ENCODE assay signal across 30 cellular contexts in the genomic region with DNA sequence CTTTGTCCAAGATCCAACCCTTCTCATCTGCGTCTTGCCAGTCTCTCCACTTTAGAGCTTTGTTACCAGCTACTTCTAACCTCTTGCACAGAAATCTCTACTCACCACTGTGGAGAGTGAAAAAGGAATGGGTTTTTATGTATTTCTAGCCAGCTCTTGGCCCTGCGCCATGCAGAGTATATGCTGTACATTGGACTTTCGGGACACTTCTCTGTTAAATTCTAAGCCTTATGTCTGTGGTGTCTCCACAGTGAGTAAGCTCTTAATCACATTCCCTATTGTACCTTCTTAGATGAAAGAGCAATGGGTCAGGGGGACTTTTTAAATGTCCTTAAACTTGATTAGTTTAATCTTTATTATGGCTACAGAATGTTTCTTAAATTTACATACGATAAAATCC.
DNase-seq lines count a peak whose midpoint lies in the region; ATAC-seq and TF ChIP-seq lines count a peak whose summit lies in the region.
"Had no signal": no experiment of that assay in that cellular context is flagged by ENCODE, and none has a peak within 500 bp of the region (broad histone marks: within the 10 kb centered on the region; RNA-seq: fewer than 3 reads in every experiment).

No MANE protein-coding gene starts in this region.

- H3K9me3 ChIP-seq in DND-41 (ENCODE audit: insufficient read depth, low read length, severe bottlenecking), result no peaks in the 10 kb centered on the region
- no peaks in the 10 kb centered on the region for H3K9me3 ChIP-seq in neural cell (ENCODE audit: low read length)
- H3K9me3 ChIP-seq: A549, pancreas, Peyer's patch, vagina had no signal

- no peaks in the 10 kb centered on the region for H3K36me3 Mint-ChIP-seq in activated naive CD4-positive, alpha-beta T cell treated with anti-CD3 and anti-CD28 coated beads, Interleukin-2, amount 50 U/mL, for 72 hours
- H3K36me3 Mint-ChIP-seq in stimulated activated effector memory CD8-positive, alpha-beta T cell treated with anti-CD3 and anti-CD28 coated beads, Interleukin-12 subunit alpha, Interleukin-12 subunit beta, amount 100 ng/mL, for 72 hours, result no peaks in the 10 kb centered on the region
- H3K36me3 Mint-ChIP-seq: activated CD4-positive, alpha-beta memory T cell treated with anti-CD3 and anti-CD28 coated beads for 36 hours; activated naive CD4-positive, alpha-beta T cell treated with anti-CD3 and anti-CD28 coated beads, Interleukin-2, amount 10 ng/mL, durations not matched to agents 7 days and 5 days; CD4-positive, CD25-positive, alpha-beta regulatory T cell; naive thymus-derived CD8-positive, alpha-beta T cell had no signal

- no peak for DNase-seq in DND-41
- peak; percentile 54 for DNase-seq in NCI-H82 treated with DMSO at 0.1 percent for 48 hours (lab: John Stamatoyannopoulos, UW; ENCODE audit: unreplicated experiment)
- DNase-seq in epithelial cell of prostate (ENCODE audit: low read depth, low spot score), result no peak
- no peak for DNase-seq in activated naive CD4-positive, alpha-beta T cell treated with anti-CD3 and anti-CD28 coated beads, Interleukin-2, amount 50 U/mL, for 72 hours (ENCODE audit: low spot score in 2 of 2)
- no peak for DNase-seq in stimulated activated effector memory CD8-positive, alpha-beta T cell treated with anti-CD3 and anti-CD28 coated beads, Interleukin-12 subunit alpha, Interleukin-12 subunit beta, amount 100 ng/mL, for 72 hours (ENCODE audit: low spot score in 2 of 2)
- DNase-seq: activated CD4-positive, alpha-beta memory T cell treated with anti-CD3 and anti-CD28 coated beads for 36 hours; activated CD4-positive, alpha-beta T cell treated with anti-CD3 and anti-CD28 coated beads for 1 hour; activated CD8-positive, alpha-beta memory T cell treated with anti-CD3 and anti-CD28 coated beads, Interleukin-2, amount 50 U/mL, for 48 hours; activated naive CD4-positive, alpha-beta T cell treated with anti-CD3 and anti-CD28 coated beads, Interleukin-2, amount 10 ng/mL, durations not matched to agents 7 days and 5 days; AML-193; CD4-positive, CD25-positive, alpha-beta regulatory T cell; effector CD4-positive, alpha-beta T cell; left ventricle myocardium superior; MV-4-11; naive thymus-derived CD8-positive, alpha-beta T cell; NCI-H1436; NCI-H2081; NCI-H226; NCI-H526 treated with DMSO at 0.1 percent for 48 hours; pancreas; retina; SHP77 treated with DMSO at 0.1 percent for 48 hours had no signal

- no peaks in the 10 kb centered on the region for H3K79me2 ChIP-seq in DND-41 (ENCODE audit: insufficient read depth, low read length)
- peaks cover 33% of the 10 kb centered on the region for H3K79me2 ChIP-seq in neural cell (replicated peaks; ENCODE audit: insufficient read depth, low read length)

- no peak for TF ChIP-seq RAD21 in neural cell (conservative IDR thresholded peaks at IDR 0.05)

- peaks cover 64% of the 10 kb centered on the region for H3K27me3 ChIP-seq in DND-41 (ENCODE audit: insufficient read depth, low read length, poor library complexity)
- H3K27me3 ChIP-seq in neural cell (ENCODE audit: insufficient read depth, low read depth, low read length), result no peaks in the 10 kb centered on the region
- H3K27me3 ChIP-seq: Peyer's patch, vagina had no signal

- H3K9me2 ChIP-seq in neural cell (ENCODE audit: insufficient read depth, low read length), result no peaks in the 10 kb centered on the region

- no peak overlapping the region for H3K4me3 Mint-ChIP-seq in stimulated activated effector memory CD8-positive, alpha-beta T cell treated with anti-CD3 and anti-CD28 coated beads, Interleukin-12 subunit alpha, Interleukin-12 subunit beta, amount 100 ng/mL, for 72 hours
- H3K4me3 Mint-ChIP-seq: activated CD4-positive, alpha-beta memory T cell treated with anti-CD3 and anti-CD28 coated beads for 36 hours; activated naive CD4-positive, alpha-beta T cell treated with anti-CD3 and anti-CD28 coated beads, Interleukin-2, amount 10 ng/mL, durations not matched to agents 7 days and 5 days; CD4-positive, CD25-positive, alpha-beta regulatory T cell; naive thymus-derived CD8-positive, alpha-beta T cell; stimulated activated naive CD8-positive, alpha-beta T cell treated with anti-CD3 and anti-CD28 coated beads, Interleukin-15, Interleukin-2, amounts not matched to agents 100 ng/mL and 50 ng/mL, for 24 hours had no signal

- H3K27ac ChIP-seq in DND-41 (ENCODE audit: low read length) (no peak overlapping the region), epithelial cell of prostate (peak overlapping the region; percentile 75), neural cell (ENCODE audit: low read length) (peak overlapping the region; percentile 95)
- H3K27ac ChIP-seq: A549, pancreas, skin epidermis, vagina had no signal

- H3F3A ChIP-seq in neural cell (ENCODE audit: insufficient read depth, low read length, poor library complexity, severe bottlenecking), result no peaks in the 10 kb centered on the region

- no peak overlapping the region for H3K4me3 ChIP-seq in DND-41 (ENCODE audit: low read depth in 1 of 2, low read length in 2 of 2)
- no peak overlapping the region for H3K4me3 ChIP-seq in neural cell (ENCODE audit: low read length)
- H3K4me3 ChIP-seq: A549, pancreas, Peyer's patch, skin epidermis, vagina had no signal

- no peak for TF ChIP-seq CTCF in DND-41 (IDR thresholded peaks at IDR 0.05; ENCODE audit: borderline replicate concordance, extremely low read depth, low read length, poor library complexity, severe bottlenecking)
- no peak for TF ChIP-seq CTCF in neural cell (IDR thresholded peaks at IDR 0.05; ENCODE audit: poor library complexity, severe bottlenecking)

- H4K20me1 ChIP-seq in DND-41 (ENCODE audit: insufficient read depth, low read length) (no peaks in the 10 kb centered on the region), neural cell (ENCODE audit: insufficient read depth) (no peaks in the 10 kb centered on the region)

- no peak for TF ChIP-seq EP300 in neural cell (conservative IDR thresholded peaks at IDR 0.05; ENCODE audit: poor library complexity, severe bottlenecking)

- no peak overlapping the region for H3K27ac Mint-ChIP-seq in activated naive CD4-positive, alpha-beta T cell treated with anti-CD3 and anti-CD28 coated beads, Interleukin-2, amount 50 U/mL, for 72 hours
- H3K27ac Mint-ChIP-seq in stimulated activated effector memory CD8-positive, alpha-beta T cell treated with anti-CD3 and anti-CD28 coated beads, Interleukin-12 subunit alpha, Interleukin-12 subunit beta, amount 100 ng/mL, for 72 hours, result no peak overlapping the region
- H3K27ac Mint-ChIP-seq: activated CD4-positive, alpha-beta memory T cell treated with anti-CD3 and anti-CD28 coated beads for 36 hours; activated naive CD4-positive, alpha-beta T cell treated with anti-CD3 and anti-CD28 coated beads, Interleukin-2, amount 10 ng/mL, durations not matched to agents 7 days and 5 days; CD4-positive, CD25-positive, alpha-beta regulatory T cell; naive thymus-derived CD8-positive, alpha-beta T cell; stimulated activated naive CD8-positive, alpha-beta T cell treated with anti-CD3 and anti-CD28 coated beads, Interleukin-15, Interleukin-2, amounts not matched to agents 100 ng/mL and 50 ng/mL, for 24 hours had no signal

- no peak for ATAC-seq in DND-41 (ENCODE audit: insufficient read depth, low read depth)
- ATAC-seq in activated naive CD4-positive, alpha-beta T cell treated with anti-CD3 and anti-CD28 coated beads, Interleukin-2, amount 50 U/mL, for 72 hours, result no peak
- ATAC-seq in GM21737 (IDR thresholded peaks at IDR 0.05; ENCODE audit: unreplicated experiment), result no peak
- ATAC-seq in stimulated activated effector memory CD8-positive, alpha-beta T cell treated with anti-CD3 and anti-CD28 coated beads, Interleukin-12 subunit alpha, Interleukin-12 subunit beta, amount 100 ng/mL, for 72 hours, result no peak
- no peak for ATAC-seq in HG03108 (IDR thresholded peaks at IDR 0.05; ENCODE audit: unreplicated experiment)
- ATAC-seq: A549; left ventricle myocardium superior; naive thymus-derived CD8-positive, alpha-beta T cell; pancreas had no signal

- H3K9ac ChIP-seq in DND-41 (ENCODE audit: low read depth, low read length) (no peak overlapping the region), neural cell (ENCODE audit: low read length) (no peak overlapping the region)

- H3K36me3 ChIP-seq in DND-41 (ENCODE audit: insufficient read depth, low read length) (no peaks in the 10 kb centered on the region), neural cell (ENCODE audit: insufficient read depth, low read length) (peaks cover 2% of the 10 kb centered on the region)
- H3K36me3 ChIP-seq: pancreas, Peyer's patch, vagina had no signal

- no peaks in the 10 kb centered on the region for H3K4me1 ChIP-seq in DND-41 (ENCODE audit: insufficient read depth, low read length)

- H3K9me3 Mint-ChIP-seq in activated naive CD4-positive, alpha-beta T cell treated with anti-CD3 and anti-CD28 coated beads, Interleukin-2, amount 50 U/mL, for 72 hours, result no peaks in the 10 kb centered on the region
- no peaks in the 10 kb centered on the region for H3K9me3 Mint-ChIP-seq in stimulated activated effector memory CD8-positive, alpha-beta T cell treated with anti-CD3 and anti-CD28 coated beads, Interleukin-12 subunit alpha, Interleukin-12 subunit beta, amount 100 ng/mL, for 72 hours
- H3K9me3 Mint-ChIP-seq: activated CD4-positive, alpha-beta memory T cell treated with anti-CD3 and anti-CD28 coated beads for 36 hours; activated naive CD4-positive, alpha-beta T cell treated with anti-CD3 and anti-CD28 coated beads, Interleukin-2, amount 10 ng/mL, durations not matched to agents 7 days and 5 days; CD4-positive, CD25-positive, alpha-beta regulatory T cell; stimulated activated naive CD8-positive, alpha-beta T cell treated with anti-CD3 and anti-CD28 coated beads, Interleukin-15, Interleukin-2, amounts not matched to agents 100 ng/mL and 50 ng/mL, for 24 hours had no signal

- peak overlapping the region; percentile 13; the same call in 1 of the 2 replicates for H2AFZ ChIP-seq in DND-41 (ENCODE audit: low read depth, low read length)
- no peak overlapping the region for H2AFZ ChIP-seq in neural cell (ENCODE audit: low read depth, low read length)

- peaks cover 15% of the 10 kb centered on the region for H3K4me1 Mint-ChIP-seq in stimulated activated effector memory CD8-positive, alpha-beta T cell treated with anti-CD3 and anti-CD28 coated beads, Interleukin-12 subunit alpha, Interleukin-12 subunit beta, amount 100 ng/mL, for 72 hours

- H3K4me2 ChIP-seq in DND-41 (ENCODE audit: insufficient read depth, low read length) (no peak overlapping the region), neural cell (ENCODE audit: low read length) (no peak overlapping the region)
- H3K4me2 ChIP-seq: A549 had no signal

TF ChIP-seq in neural cell, 6 proteins besides CTCF, POLR2A, EP300 and RAD21 (continues in another document):
- TF ChIP-seq MXI1 (conservative IDR thresholded peaks at IDR 0.05; ENCODE audit: poor library complexity, severe bottlenecking), result no peak
